ENCODE assay signal across 17 cellular contexts in genomic region chr9:113910036-113910639, GRCh38. TPM values are rescaled to one million over a fixed set of nuclear protein-coding genes. Genes with fewer than 3 reads are reported as not detected.
DNase-seq lines count a peak whose midpoint lies in the region; ATAC-seq and TF ChIP-seq lines count a peak whose summit lies in the region.
"Had no signal": no experiment of that assay in that cellular context is flagged by ENCODE, and none has a peak within 500 bp of the region (broad histone marks: within the 10 kb centered on the region; RNA-seq: fewer than 3 reads in every experiment).

No MANE protein-coding gene starts in this region.

- H3K9me3 ChIP-seq in thyroid gland (no peaks in the 10 kb centered on the region), ovary (no peaks in the 10 kb centered on the region)
- H3K9me3 ChIP-seq: left ventricle myocardium inferior had no signal

- H3K4me3 Mint-ChIP-seq in activated CD8-positive, alpha-beta memory T cell treated with anti-CD3 and anti-CD28 coated beads, Interleukin-2, amount 10 ng/mL, durations not matched to agents 7 days and 5 days, result no peak overlapping the region
- H3K4me3 Mint-ChIP-seq in HFFc6, result no peak overlapping the region
- H3K4me3 Mint-ChIP-seq: activated CD8-positive, alpha-beta T cell treated with anti-CD3 and anti-CD28 coated beads for 36 hours; stimulated activated memory B cell treated with anti-CD40 and anti-IgM and Interleukin-4, amounts not matched to agents 10 μg/mL and 1 μg/mL and 100 μg/mL, for 72 hours had no signal

- no peaks in the 10 kb centered on the region for H3K36me3 ChIP-seq in thyroid gland
- no peaks in the 10 kb centered on the region for H3K36me3 ChIP-seq in ovary
- H3K36me3 ChIP-seq: left ventricle myocardium inferior had no signal

- TF ChIP-seq EP300 in ovary (IDR thresholded peaks at IDR 0.05), result no peak

- TF ChIP-seq POLR2A in thyroid gland (IDR thresholded peaks at IDR 0.05) (no peak), ovary (IDR thresholded peaks at IDR 0.05) (no peak)

- no peaks in the 10 kb centered on the region for H3K36me3 Mint-ChIP-seq in activated CD8-positive, alpha-beta memory T cell treated with anti-CD3 and anti-CD28 coated beads, Interleukin-2, amount 10 ng/mL, durations not matched to agents 7 days and 5 days
- 0 out of 2 replicates have a peak, but pooled peaks cover 4% of the 10 kb centered on the region for H3K36me3 Mint-ChIP-seq in HFFc6 (ENCODE audit: low read depth)
- H3K36me3 Mint-ChIP-seq: stimulated activated memory B cell treated with anti-CD40 and anti-IgM and Interleukin-4, amounts not matched to agents 10 μg/mL and 1 μg/mL and 100 μg/mL, for 72 hours had no signal

- CTCF ChIA-PET in activated CD8-positive, alpha-beta memory T cell treated with anti-CD3 and anti-CD28 coated beads, Interleukin-2, amount 10 ng/mL, durations not matched to agents 7 days and 5 days (lab: Charles Lee), result no interaction called here

- H3K27ac Mint-ChIP-seq in activated CD8-positive, alpha-beta memory T cell treated with anti-CD3 and anti-CD28 coated beads, Interleukin-2, amount 10 ng/mL, durations not matched to agents 7 days and 5 days, result no peak overlapping the region
- H3K27ac Mint-ChIP-seq in HFFc6, result no peak overlapping the region
- H3K27ac Mint-ChIP-seq: activated CD8-positive, alpha-beta T cell treated with anti-CD3 and anti-CD28 coated beads for 36 hours; stimulated activated memory B cell treated with anti-CD40 and anti-IgM and Interleukin-4, amounts not matched to agents 10 μg/mL and 1 μg/mL and 100 μg/mL, for 72 hours had no signal

- peaks cover 2% of the 10 kb centered on the region for H3K27me3 Mint-ChIP-seq in activated CD8-positive, alpha-beta memory T cell treated with anti-CD3 and anti-CD28 coated beads, Interleukin-2, amount 10 ng/mL, durations not matched to agents 7 days and 5 days
- peaks cover 4% of the 10 kb centered on the region; the same call in 1 of the 2 replicates for H3K27me3 Mint-ChIP-seq in HFFc6 (ENCODE audit: insufficient read depth)
- H3K27me3 Mint-ChIP-seq: activated CD8-positive, alpha-beta T cell treated with anti-CD3 and anti-CD28 coated beads for 36 hours had no signal

- ATAC-seq in activated CD8-positive, alpha-beta memory T cell treated with anti-CD3 and anti-CD28 coated beads, Interleukin-2, amount 10 ng/mL, durations not matched to agents 7 days and 5 days, result no peak
- ATAC-seq in left lobe of liver, result peak; percentile 85
- ATAC-seq in SK-N-SH treated with all-trans-retinoic acid at 6 μM for 48 hours, result no peak
- ATAC-seq: activated CD8-positive, alpha-beta T cell treated with anti-CD3 and anti-CD28 coated beads for 36 hours; K562; stimulated activated memory B cell treated with anti-CD40 and anti-IgM and Interleukin-4, amounts not matched to agents 10 μg/mL and 1 μg/mL and 100 μg/mL, for 72 hours had no signal

- H3K4me3 ChIP-seq in thyroid gland (replicated peaks in 1 of 3) (no peak overlapping the region), ovary (no peak overlapping the region)
- H3K4me3 ChIP-seq: K562, left ventricle myocardium inferior had no signal

- H3K27me3 ChIP-seq in thyroid gland (no peaks in the 10 kb centered on the region), ovary (no peaks in the 10 kb centered on the region)

- DNase-seq in activated CD8-positive, alpha-beta memory T cell treated with anti-CD3 and anti-CD28 coated beads, Interleukin-2, amount 50 U/mL, for 48 hours, result peak; percentile 28
- DNase-seq in activated CD8-positive, alpha-beta memory T cell treated with anti-CD3 and anti-CD28 coated beads, Interleukin-2, amount 10 ng/mL, durations not matched to agents 7 days and 5 days, result no peak
- DNase-seq in NCI-H510A treated with DMSO at 0.1 percent for 48 hours (lab: John Stamatoyannopoulos, UW) (peak; percentile 96), left lobe of liver (ENCODE audit: low spot score) (peak; percentile 73), thyroid gland (peak in 1 of 2 donors; percentile 21), ovary (no peak), HFFc6 (no peak)
- DNase-seq: ACHN; activated CD8-positive, alpha-beta T cell treated with anti-CD3 and anti-CD28 coated beads for 36 hours; activated gamma-delta T cell; cortex of kidney; GOT3; left ventricle myocardium inferior; NCI-H187 had no signal

- H3K4me1 ChIP-seq in thyroid gland (peaks cover 28 to 60% of the 10 kb centered on the region in 2 donors), ovary (ENCODE audit: insufficient read depth) (peaks cover 15% of the 10 kb centered on the region)

- WGBS in thyroid gland, 2 donors, result 64 to 67% methylated on average over 11 of the region's 11 CpGs
- WGBS in ovary, 3 donors, result 83 to 93% (median 84%) methylated on average over 11 of the region's 11 CpGs

- H3K4me1 Mint-ChIP-seq in activated CD8-positive, alpha-beta memory T cell treated with anti-CD3 and anti-CD28 coated beads, Interleukin-2, amount 10 ng/mL, durations not matched to agents 7 days and 5 days, result peaks cover 4% of the 10 kb centered on the region
- peaks cover 31% of the 10 kb centered on the region for H3K4me1 Mint-ChIP-seq in HFFc6 (ENCODE audit: low read depth)
- H3K4me1 Mint-ChIP-seq: stimulated activated memory B cell treated with anti-CD40 and anti-IgM and Interleukin-4, amounts not matched to agents 10 μg/mL and 1 μg/mL and 100 μg/mL, for 72 hours had no signal

- no peak for TF ChIP-seq CTCF in thyroid gland (IDR thresholded peaks at IDR 0.05)
- no peak for TF ChIP-seq CTCF in ovary (IDR thresholded peaks at IDR 0.05)
- TF ChIP-seq CTCF in HFFc6 (IDR thresholded peaks at IDR 0.05), result no peak

- intact Hi-C loops in thyroid gland (cut with DNase I), result no loop called here
- intact Hi-C loops in ovary (cut with DNase I), result no loop called here

- H3K27ac ChIP-seq in thyroid gland (peak overlapping the region in 2 of 3 donors; percentile 5 to 11), ovary (no peak overlapping the region)
- H3K27ac ChIP-seq: left ventricle myocardium inferior had no signal

- H3K9me3 Mint-ChIP-seq in activated CD8-positive, alpha-beta memory T cell treated with anti-CD3 and anti-CD28 coated beads, Interleukin-2, amount 10 ng/mL, durations not matched to agents 7 days and 5 days (ENCODE audit: low read depth), result no peaks in the 10 kb centered on the region
- H3K9me3 Mint-ChIP-seq in HFFc6, result no peaks in the 10 kb centered on the region
- H3K9me3 Mint-ChIP-seq: activated CD8-positive, alpha-beta T cell treated with anti-CD3 and anti-CD28 coated beads for 36 hours had no signal

TF ChIP-seq in SK-N-SH treated with all-trans-retinoic acid at 6 μM for 48 hours, 23 proteins besides CTCF, POLR2A, EP300 and RAD21:
- TF ChIP-seq ZC3H10 (CRISPR knock-in tag; IDR thresholded peaks at IDR 0.05), result no peak
- no peak for TF ChIP-seq ZNF565 (CRISPR knock-in tag; conservative IDR thresholded peaks at IDR 0.05; ENCODE audit: low read depth)
- no peak for TF ChIP-seq ZNF8 (CRISPR knock-in tag; IDR thresholded peaks at IDR 0.05)
- no peak for TF ChIP-seq BACH2 (CRISPR knock-in tag; IDR thresholded peaks at IDR 0.05; ENCODE audit: borderline replicate concordance)
- no peak for TF ChIP-seq ISL1 (CRISPR knock-in tag; IDR thresholded peaks at IDR 0.05)

RNA-seq across cellular contexts. Expression of gene ZNF618, which starts 34.0 kb away (rescaled TPM):
- under 1 TPM; 0.54 to 0.79 TPM for total RNA-seq in activated CD8-positive, alpha-beta memory T cell treated with anti-CD3 and anti-CD28 coated beads, Interleukin-2, amount 10 ng/mL, durations not matched to agents 7 days and 5 days
- 5.7 TPM for total RNA-seq in left lobe of liver
- 10 to 100 TPM in 3 of 4 donors, 1 to 10 TPM in 1; 9.9 to 17.5 (median 15.5) TPM for total RNA-seq in thyroid gland
- total RNA-seq in ovary, result 10 to 100 TPM in 5 of 7 donors, 1 to 10 TPM in 2; 8.2 to 28.9 (median 22.0) TPM
- polyA plus RNA-seq in ovary, result 10 to 100 TPM in 1 of 2 donors, 1 to 10 TPM in 1; 9.4 to 12.0 TPM
- 10 to 100 TPM in 4 of 6 experiments, 1 to 10 TPM in 2; 9.4 to 13.6 (median 11.5) TPM for total RNA-seq in HFFc6 (2021; fragmentation: NEBNext Ultra II Directional; extraction: Animal tissue kit (Norgen Biotek cat#: 25700))

Comparison
In these comparisons a context has a peak if more than half of its experiments do, and no peak if none do; other contexts are left out.
1. DNase-seq: peak in activated CD8-positive, alpha-beta memory T cell treated with anti-CD3 and anti-CD28 coated beads, Interleukin-2, amount 50 U/mL, for 48 hours (single experiment), NCI-H510A treated with DMSO at 0.1 percent for 48 hours (single experiment) and left lobe of liver (single experiment); none in activated CD8-positive, alpha-beta memory T cell treated with anti-CD3 and anti-CD28 coated beads, Interleukin-2, amount 10 ng/mL, durations not matched to agents 7 days and 5 days (single experiment), ovary (0 of 5) and HFFc6 (single experiment).
2. H3K27ac ChIP-seq: peak in thyroid gland (2 of 3); none in ovary (0 of 2).